ENCODE assay signal across 10 cellular contexts in the genomic region with DNA sequence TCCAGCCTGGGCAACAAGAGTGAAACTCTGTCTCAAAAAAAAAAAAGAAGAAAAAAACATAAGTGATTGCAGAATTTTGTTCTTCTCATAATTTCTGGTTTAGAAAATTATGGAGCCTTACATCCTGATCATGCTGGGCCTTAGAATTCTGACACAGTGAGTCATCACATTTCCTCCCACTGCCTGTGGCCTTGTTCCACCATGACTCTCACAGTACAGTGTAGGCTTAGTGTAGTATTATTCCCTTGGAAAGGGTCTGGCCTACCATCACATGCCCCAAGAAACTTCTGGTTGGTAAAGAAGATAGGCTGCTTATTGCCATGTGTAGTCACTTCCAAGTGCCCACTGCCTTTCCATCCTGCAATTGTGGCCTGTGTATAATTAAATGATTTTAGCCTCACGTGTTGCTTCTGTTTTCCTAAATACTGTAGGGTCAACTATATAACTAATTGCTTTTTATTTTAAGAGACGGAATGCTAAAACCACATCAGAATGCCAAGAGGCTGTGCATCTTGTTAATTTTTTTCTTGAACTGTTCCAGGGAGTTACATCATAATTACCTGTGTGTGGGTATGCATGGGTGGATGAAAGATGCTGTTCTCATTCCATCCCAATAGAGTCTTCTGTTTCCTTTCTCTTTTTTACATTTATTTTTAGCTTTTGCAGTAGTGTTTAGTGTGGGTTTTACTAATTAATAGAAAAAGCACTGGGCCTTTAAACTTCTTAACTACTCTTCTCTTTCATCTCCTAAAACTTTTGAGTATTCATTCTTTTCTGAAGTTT. TPM values are rescaled to one million over a fixed set of nuclear protein-coding genes. Genes with fewer than 3 reads are reported as not detected.
DNase-seq lines count a peak whose midpoint lies in the region; ATAC-seq, FAIRE-seq and TF ChIP-seq lines count a peak whose summit lies in the region.
"Had no signal": no experiment of that assay in that cellular context is flagged by ENCODE, and none has a peak within 500 bp of the region (broad histone marks: within the 10 kb centered on the region; RNA-seq: fewer than 3 reads in every experiment).

No MANE protein-coding gene starts in this region.

- no peak for TF ChIP-seq CTCF in WERI-Rb-1 (IDR thresholded peaks at IDR 0.05; ENCODE audit: low read depth, low read length)
- no peak for TF ChIP-seq CTCF in foreskin fibroblast (IDR thresholded peaks at IDR 0.05; ENCODE audit: low read depth, low read length)
- no peak for TF ChIP-seq CTCF in GM20000 (IDR thresholded peaks at IDR 0.05; ENCODE audit: extremely low read depth, missing control alignments)
- TF ChIP-seq CTCF in gastroesophageal sphincter (IDR thresholded peaks at IDR 0.05): no peak

- H3K27me3 ChIP-seq in WERI-Rb-1 (ENCODE audit: insufficient read depth, low read depth, severe bottlenecking): no peaks in the 10 kb centered on the region
- no peaks in the 10 kb centered on the region for H3K27me3 ChIP-seq in gastroesophageal sphincter
- H3K27me3 ChIP-seq: pancreas, uterus had no signal

- peak overlapping the region; percentile 82 for H3K27ac ChIP-seq in WERI-Rb-1
- no peak overlapping the region for H3K27ac ChIP-seq in gastroesophageal sphincter
- H3K27ac ChIP-seq: pancreas, uterus had no signal

- ATAC-seq in gastroesophageal sphincter: no peak
- ATAC-seq in HG02884 (IDR thresholded peaks at IDR 0.05; ENCODE audit: unreplicated experiment): no peak

- FAIRE-seq in urothelium cell line (lab: Jason Lieb, UNC): no peak
- FAIRE-seq: pancreas had no signal

- TF ChIP-seq EP300 in gastroesophageal sphincter (IDR thresholded peaks at IDR 0.05): no peak

- 80 to 84% methylated on average over 2 of the region's 2 CpGs for WGBS in gastroesophageal sphincter (ENCODE audit: low coverage in 1 of 2), 2 donors

- DNase-seq in stimulated activated CD4-positive, alpha-beta T cell treated with anti-CD3 and anti-CD28 coated beads, Interleukin-15, amount 100 ng/mL, for 24 hours: peak; percentile 30
- DNase-seq in stimulated activated CD4-positive, alpha-beta T cell treated with anti-CD3 and anti-CD28 coated beads, Interleukin-12 subunit alpha, Interleukin-12 subunit beta, amount 100 ng/mL, for 4 hours: no peak
- no peak for DNase-seq in WERI-Rb-1
- DNase-seq in foreskin fibroblast: peak; percentile 82 to 91
- peak; percentile 73 for DNase-seq in urothelium cell line (ENCODE audit: low spot score)
- DNase-seq in GM20000 (ENCODE audit: low spot score): no peak
- DNase-seq: pancreas, uterus had no signal

- H3K9me3 ChIP-seq in WERI-Rb-1 (ENCODE audit: severe bottlenecking): no peaks in the 10 kb centered on the region
- no peaks in the 10 kb centered on the region for H3K9me3 ChIP-seq in gastroesophageal sphincter
- H3K9me3 ChIP-seq: pancreas, uterus had no signal

- H3K4me3 ChIP-seq in WERI-Rb-1 (ENCODE audit: low read depth, low read length) (no peak overlapping the region), foreskin fibroblast (ENCODE audit: low read depth in 1 of 2, low read length in 2 of 2) (no peak overlapping the region), gastroesophageal sphincter (no peak overlapping the region)
- H3K4me3 ChIP-seq: pancreas, uterus had no signal

- TF ChIP-seq POLR2A in gastroesophageal sphincter (IDR thresholded peaks at IDR 0.05): no peak

- H3K4me1 ChIP-seq in gastroesophageal sphincter: no peaks in the 10 kb centered on the region
- H3K4me1 ChIP-seq: pancreas, uterus had no signal

- H3K36me3 ChIP-seq in WERI-Rb-1: peaks cover 60% of the 10 kb centered on the region
- peaks cover 7 to 98% of the 10 kb centered on the region in 2 donors for H3K36me3 ChIP-seq in gastroesophageal sphincter
- H3K36me3 ChIP-seq: uterus had no signal

RNA-seq across cellular contexts. Expression of a gene that starts 25.9 kb away (rescaled TPM):
- total RNA-seq in gastroesophageal sphincter: 10 to 100 TPM; 40.6 to 55.1 (median 50.4) TPM

RNA-seq across cellular contexts. Expression of a gene that starts 26.2 kb away (rescaled TPM):
- total RNA-seq in gastroesophageal sphincter: 10 to 100 TPM; 43.0 to 72.6 (median 55.6) TPM

RNA-seq across cellular contexts. Expression of a gene that starts 42.5 kb away (rescaled TPM):
- 10 to 100 TPM; 29.4 to 51.2 (median 45.5) TPM for total RNA-seq in gastroesophageal sphincter

RNA-seq across cellular contexts. Expression of a gene that starts 51.9 kb away (rescaled TPM):
- total RNA-seq in gastroesophageal sphincter: 100 to 1,000 TPM; 172 to 216 (median 194) TPM

Comparison
In these comparisons a context has a peak if more than half of its experiments do, and no peak if none do; other contexts are left out.
1. DNase-seq: peak in stimulated activated CD4-positive, alpha-beta T cell treated with anti-CD3 and anti-CD28 coated beads, Interleukin-15, amount 100 ng/mL, for 24 hours (single experiment), foreskin fibroblast (2 of 2) and urothelium cell line (single experiment); none in stimulated activated CD4-positive, alpha-beta T cell treated with anti-CD3 and anti-CD28 coated beads, Interleukin-12 subunit alpha, Interleukin-12 subunit beta, amount 100 ng/mL, for 4 hours (single experiment), WERI-Rb-1 (single experiment) and GM20000 (single experiment).